9 cellular contexts compared by ENCODE assay signal in genomic region chr6:43708857-43709653, GRCh38. TPM values are rescaled to one million over a fixed set of nuclear protein-coding genes. Genes with fewer than 3 reads are reported as not detected.
DNase-seq lines count a peak whose midpoint lies in the region; ATAC-seq and TF ChIP-seq lines count a peak whose summit lies in the region.
"Had no signal": no experiment of that assay in that cellular context is flagged by ENCODE, and none has a peak within 500 bp of the region (broad histone marks: within the 10 kb centered on the region; RNA-seq: fewer than 3 reads in every experiment).

No MANE protein-coding gene starts in this region.

- ATAC-seq in IMR-90 (ENCODE audit: low read depth) (peak; percentile 63), HG02885 (IDR thresholded peaks at IDR 0.05; ENCODE audit: poor library complexity, unreplicated experiment) (no peak), GM21528 (IDR thresholded peaks at IDR 0.05; ENCODE audit: low FRiP score, unreplicated experiment) (no peak)

- in situ Hi-C loops in IMR-90 (cut with MboI; ENCODE audit: low sequenced_read_pairs), result no loop called here
- in situ Hi-C loops in GM13976 (cut with MboI; ENCODE audit: low sequenced_read_pairs, unreplicated experiment), result no loop called here

- H3K18ac ChIP-seq in IMR-90 (ENCODE audit: low read depth, low read length), result peak overlapping the region; percentile 83

- H2AK5ac ChIP-seq in IMR-90 (ENCODE audit: low read depth, low read length), result peak overlapping the region; percentile 78

- WGBS in IMR-90 (ENCODE audit: extremely low coverage in 2 of 2, insufficient read length in 1 of 2), 2 experiments, result 90% methylated on average over 1 of the region's 5 CpGs; no CpG with 5 or more reads in 1 of the 2 experiments

- TF ChIP-seq POLR2A in IMR-90 (IDR thresholded peaks at IDR 0.05; ENCODE audit: low read depth, low read length), result no peak

- no peak overlapping the region for H2AFZ ChIP-seq in IMR-90 (replicated peaks; ENCODE audit: low read length, poor library complexity)

- H3K4me3 ChIP-seq in IMR-90 (ENCODE audit: insufficient read depth, low read depth, low read length), result no peak overlapping the region

- intact Hi-C loops in IMR-90 (cut with micrococcal nuclease), result no loop called here

- no peak for TF ChIP-seq CTCF in IMR-90 (conservative IDR thresholded peaks at IDR 0.05; ENCODE audit: low read depth, low read length)
- TF ChIP-seq CTCF in GM13976 (IDR thresholded peaks at IDR 0.05; ENCODE audit: borderline replicate concordance, control extremely low read depth, extremely low read depth, insufficient read depth, missing control alignments), result no peak

- H4K91ac ChIP-seq in IMR-90 (ENCODE audit: insufficient read depth, low read depth, low read length), result peak overlapping the region; percentile 32; the same call in 1 of the 2 replicates

- dilution Hi-C loops in IMR-90 (cut with HindIII; ENCODE audit: low sequenced_read_pairs, unreplicated experiment), result no loop called here

- H3K36me3 ChIP-seq in IMR-90 (ENCODE audit: control insufficient read depth, insufficient read depth, low read length), result no peaks in the 10 kb centered on the region

- H2BK15ac ChIP-seq in IMR-90 (ENCODE audit: low read depth, low read length), result no peak overlapping the region; the same call in 2 of the 3 replicates

- peak overlapping the region; percentile 84; the same call in 1 of the 2 replicates for H3K27ac ChIP-seq in IMR-90 (ENCODE audit: insufficient read depth, low read length)

- no peaks in the 10 kb centered on the region for H4K20me1 ChIP-seq in IMR-90 (ENCODE audit: insufficient read depth, low read length)

- no peak overlapping the region for H3K9ac ChIP-seq in IMR-90 (ENCODE audit: low read depth, low read length)

- CTCF ChIA-PET in IMR-90 (lab: Yijun Ruan, JAX), result interaction anchor here (0.6 to 1.5 kb wide), 3 partner anchors 9 to 1449 kb away, joined by 3 to 4 read pairs (median 3); no protein-coding TSS in a partner anchor

- H3K9me3 ChIP-seq in IMR-90 (ENCODE audit: control insufficient read depth, insufficient read depth, low read length), result no peaks in the 10 kb centered on the region

- no peak for TF ChIP-seq RAD21 in IMR-90 (IDR thresholded peaks at IDR 0.05; ENCODE audit: low read length)

- BruUV-seq in IMR-90 (replicated peaks; lab: Mats Ljungman, UMichigan), result no TSS peak

- no peak overlapping the region for H4K8ac ChIP-seq in IMR-90 (ENCODE audit: low read depth in 2 of 2, low read length in 2 of 2)

- H3K23ac ChIP-seq in IMR-90 (ENCODE audit: low read depth, low read length), result no peak overlapping the region

- peaks cover 3% of the 10 kb centered on the region; the same call in 1 of the 2 replicates for H3K9me1 ChIP-seq in IMR-90 (ENCODE audit: insufficient read depth, low read length)

- DNase-seq in AG08395 (ENCODE audit: low spot score), result peak; percentile 80
- peak; percentile 82 for DNase-seq in IMR-90
- DNase-seq in dedifferentiated amniotic fluid mesenchymal stem cell (ENCODE audit: extremely low spot score), result peak; percentile 69
- DNase-seq in myocyte (ENCODE audit: low read depth), result peak; percentile 34
- DNase-seq in GM13976 (ENCODE audit: low spot score), result no peak
- DNase-seq in GDM1 (lab: John Stamatoyannopoulos, UW), result no peak
- DNase-seq: stimulated activated CD4-positive, alpha-beta T cell treated with anti-CD3 and anti-CD28 coated beads, Interleukin-2, amount 100 ng/mL, for 24 hours had no signal

- peak overlapping the region; percentile 72; the same call in 1 of the 2 replicates for H3K14ac ChIP-seq in IMR-90 (replicated peaks; ENCODE audit: low read depth, low read length)

- H2BK120ac ChIP-seq in IMR-90 (ENCODE audit: low read depth, low read length), result no peak overlapping the region

- H3K56ac ChIP-seq in IMR-90 (ENCODE audit: extremely low read depth, insufficient read depth, low read length), result no peak overlapping the region

- H3K4me1 ChIP-seq in IMR-90 (ENCODE audit: control insufficient read depth, insufficient read depth, low read length), result peaks cover 19% of the 10 kb centered on the region

- H3K4me2 ChIP-seq in IMR-90 (ENCODE audit: low read depth, low read length), result peak overlapping the region; percentile 42

- no peaks in the 10 kb centered on the region for H3K79me1 ChIP-seq in IMR-90 (ENCODE audit: low read depth in 1 of 2, low read length in 2 of 2)

- H2BK20ac ChIP-seq in IMR-90 (ENCODE audit: low read depth, low read length), result no peak overlapping the region

- H3K4ac ChIP-seq in IMR-90 (ENCODE audit: low read depth, low read length), result 0 out of 2 replicates have a peak overlapping the region, but pooled peaks have one; percentile 47

- POLR2A ChIA-PET in IMR-90 (lab: Charles Lee; ENCODE audit: unreplicated experiment), result no interaction called here

- H4K5ac ChIP-seq in IMR-90 (ENCODE audit: low read depth, low read length), result peak overlapping the region; percentile 70; the same call in 1 of the 2 replicates

- H2AK9ac ChIP-seq in IMR-90 (replicated peaks; ENCODE audit: low read depth, low read length, poor library complexity), result no peak overlapping the region

- peaks cover 9% of the 10 kb centered on the region for H3K27me3 ChIP-seq in IMR-90 (ENCODE audit: control insufficient read depth, insufficient read depth, low read length)

- H2BK5ac ChIP-seq in IMR-90 (ENCODE audit: low read depth, low read length, poor library complexity, severe bottlenecking), result no peak overlapping the region

TF ChIP-seq in IMR-90, 13 proteins besides CTCF, POLR2A, EP300 and RAD21:
- TF ChIP-seq MXI1 (IDR thresholded peaks at IDR 0.05; ENCODE audit: borderline replicate concordance, low read depth, low read length), result no peak
- TF ChIP-seq FOS (IDR thresholded peaks at IDR 0.05; ENCODE audit: low read depth, low read length), result 0 out of 2 replicates have a peak, but pooled peaks have one; percentile 38
- no peak for TF ChIP-seq SMC3 (IDR thresholded peaks at IDR 0.05; ENCODE audit: low read depth, low read length)
- no peak for TF ChIP-seq ELK1 (IDR thresholded peaks at IDR 0.05; ENCODE audit: borderline replicate concordance, low read depth, low read length)
- peak; percentile 99 for TF ChIP-seq CEBPB (IDR thresholded peaks at IDR 0.05; ENCODE audit: low read depth, low read length)
- peak; percentile 67 for TF ChIP-seq BHLHE40 (IDR thresholded peaks at IDR 0.05; ENCODE audit: low read depth, low read length)
- no peak for TF ChIP-seq USF2 (IDR thresholded peaks at IDR 0.05; ENCODE audit: low read depth, low read length)
- TF ChIP-seq NFE2L2 (IDR thresholded peaks at IDR 0.05; ENCODE audit: low read depth, low read length), result no peak
- TF ChIP-seq MAZ (IDR thresholded peaks at IDR 0.05; ENCODE audit: borderline replicate concordance, low read depth, low read length), result no peak

RNA-seq across cellular contexts. Expression of gene MRPS18A, which starts 21.5 kb away (rescaled TPM):
- total RNA-seq in IMR-90 (2012; rRNA removed), result 43.0 and 47.0 TPM in 2 replicates
- polyA plus RNA-seq in IMR-90 (2012; rRNA removed), result 56.6 and 56.8 TPM in 2 replicates
- polyA plus RNA-seq in IMR-90 (2012; cell fraction: cytosol; rRNA removed), result 53.5 and 60.4 TPM in 2 replicates
- polyA plus RNA-seq in IMR-90 (2012; cell fraction: nucleus; rRNA removed; ENCODE audit: low replicate concordance), result 24.4 and 30.5 TPM in 2 replicates
- 33.5 and 38.8 TPM in 2 replicates for total RNA-seq in myocyte
- 41.6 TPM for polyA plus RNA-seq in myocyte (2012)

Comparison
In these comparisons a context has a peak if more than half of its experiments do, and no peak if none do; other contexts are left out.
1. DNase-seq: peak in AG08395 (single experiment), IMR-90 (single experiment), dedifferentiated amniotic fluid mesenchymal stem cell (single experiment) and myocyte (single experiment); none in GM13976 (single experiment) and GDM1 (single experiment).